1 cellular context compared by ENCODE assay signal in the genomic region with DNA sequence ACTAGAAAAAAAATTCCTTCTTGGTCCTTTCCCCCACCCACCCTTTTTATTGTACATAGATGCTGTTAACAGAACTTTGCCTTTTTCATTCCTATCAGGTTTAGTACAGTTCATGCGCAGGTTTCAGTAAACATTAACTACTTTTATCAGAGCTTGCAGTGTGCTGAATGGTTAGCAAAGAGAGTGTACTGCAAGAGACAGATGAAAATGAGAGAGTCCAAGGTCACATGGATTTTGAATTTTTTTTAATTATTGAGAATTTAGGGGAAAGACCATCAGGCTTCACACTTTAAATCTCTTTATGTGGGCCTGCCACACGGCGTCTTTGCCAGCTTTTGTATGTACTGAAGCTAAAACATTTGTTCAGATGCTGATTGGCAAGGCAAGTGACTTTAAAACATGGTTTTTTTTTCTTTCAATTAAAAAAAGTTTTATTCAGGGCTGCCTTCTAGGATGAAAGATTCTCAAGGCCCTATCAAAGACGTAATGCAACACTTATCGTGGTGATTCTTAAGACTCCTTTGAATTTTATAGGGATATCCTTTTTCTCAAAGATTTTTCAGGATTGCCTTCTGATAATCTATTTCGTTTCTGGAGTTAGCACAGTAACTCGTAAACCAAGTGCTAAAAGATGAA.
TF ChIP-seq lines count a peak whose summit lies in the region.

No MANE protein-coding gene starts in this region.

TF ChIP-seq in HepG2, 621 proteins besides CTCF, POLR2A, EP300 and RAD21 (continued from another document and continues in another):
- TF ChIP-seq ZNF615 (CRISPR knock-in tag; IDR thresholded peaks at IDR 0.05; ENCODE audit: borderline replicate concordance) (no peak), NR2F1 (CRISPR knock-in tag; IDR thresholded peaks at IDR 0.05) (no peak; a peak in 1 of 4 replicates), ZSCAN22 (CRISPR knock-in tag; IDR thresholded peaks at IDR 0.05) (no peak), ZEB1 (IDR thresholded peaks at IDR 0.05; ENCODE audit: insufficient replicate concordance, low read depth) (no peak), TCF12 (IDR thresholded peaks at IDR 0.05) (no peak), TCF12 (CRISPR knock-in tag; IDR thresholded peaks at IDR 0.05) (no peak), ZIK1 (CRISPR knock-in tag; IDR thresholded peaks at IDR 0.05; ENCODE audit: borderline replicate concordance, low read depth) (no peak), FIP1L1 (IDR thresholded peaks at IDR 0.05; ENCODE audit: borderline replicate concordance, insufficient read depth, low read depth, low read length) (no peak), ZNF329 (CRISPR knock-in tag; IDR thresholded peaks at IDR 0.05; ENCODE audit: low read depth) (no peak), NKX3-1 (CRISPR knock-in tag; IDR thresholded peaks at IDR 0.05) (no peak), PHF5A (CRISPR knock-in tag; IDR thresholded peaks at IDR 0.05; ENCODE audit: low read depth, unreplicated experiment) (no peak), ERF (CRISPR knock-in tag; IDR thresholded peaks at IDR 0.05) (no peak), PHF20 (CRISPR knock-in tag; IDR thresholded peaks at IDR 0.05) (no peak), ZFP36 (IDR thresholded peaks at IDR 0.05; ENCODE audit: borderline replicate concordance, low read depth, low read length, partially characterized antibody) (no peak), ZNF383 (CRISPR knock-in tag; IDR thresholded peaks at IDR 0.05; ENCODE audit: borderline replicate concordance) (no peak), ZNF292 (CRISPR knock-in tag; IDR thresholded peaks at IDR 0.05; ENCODE audit: borderline replicate concordance, low read depth) (no peak), ZNF256 (CRISPR knock-in tag; conservative IDR thresholded peaks at IDR 0.05) (no peak), ZNF879 (CRISPR knock-in tag; IDR thresholded peaks at IDR 0.05) (no peak), SRF (IDR thresholded peaks at IDR 0.05; ENCODE audit: low read depth, low read length) (no peak; the same call in 1 of the 2 replicates)
- TF ChIP-seq, protein P1, sequence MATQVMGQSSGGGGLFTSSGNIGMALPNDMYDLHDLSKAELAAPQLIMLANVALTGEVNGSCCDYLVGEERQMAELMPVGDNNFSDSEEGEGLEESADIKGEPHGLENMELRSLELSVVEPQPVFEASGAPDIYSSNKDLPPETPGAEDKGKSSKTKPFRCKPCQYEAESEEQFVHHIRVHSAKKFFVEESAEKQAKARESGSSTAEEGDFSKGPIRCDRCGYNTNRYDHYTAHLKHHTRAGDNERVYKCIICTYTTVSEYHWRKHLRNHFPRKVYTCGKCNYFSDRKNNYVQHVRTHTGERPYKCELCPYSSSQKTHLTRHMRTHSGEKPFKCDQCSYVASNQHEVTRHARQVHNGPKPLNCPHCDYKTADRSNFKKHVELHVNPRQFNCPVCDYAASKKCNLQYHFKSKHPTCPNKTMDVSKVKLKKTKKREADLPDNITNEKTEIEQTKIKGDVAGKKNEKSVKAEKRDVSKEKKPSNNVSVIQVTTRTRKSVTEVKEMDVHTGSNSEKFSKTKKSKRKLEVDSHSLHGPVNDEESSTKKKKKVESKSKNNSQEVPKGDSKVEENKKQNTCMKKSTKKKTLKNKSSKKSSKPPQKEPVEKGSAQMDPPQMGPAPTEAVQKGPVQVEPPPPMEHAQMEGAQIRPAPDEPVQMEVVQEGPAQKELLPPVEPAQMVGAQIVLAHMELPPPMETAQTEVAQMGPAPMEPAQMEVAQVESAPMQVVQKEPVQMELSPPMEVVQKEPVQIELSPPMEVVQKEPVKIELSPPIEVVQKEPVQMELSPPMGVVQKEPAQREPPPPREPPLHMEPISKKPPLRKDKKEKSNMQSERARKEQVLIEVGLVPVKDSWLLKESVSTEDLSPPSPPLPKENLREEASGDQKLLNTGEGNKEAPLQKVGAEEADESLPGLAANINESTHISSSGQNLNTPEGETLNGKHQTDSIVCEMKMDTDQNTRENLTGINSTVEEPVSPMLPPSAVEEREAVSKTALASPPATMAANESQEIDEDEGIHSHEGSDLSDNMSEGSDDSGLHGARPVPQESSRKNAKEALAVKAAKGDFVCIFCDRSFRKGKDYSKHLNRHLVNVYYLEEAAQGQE (IDR thresholded peaks at IDR 0.05; ENCODE audit: borderline replicate concordance in 1 of 2, low read depth in 1 of 2, low read length in 2 of 2): no peak
- TF ChIP-seq, protein P2, sequence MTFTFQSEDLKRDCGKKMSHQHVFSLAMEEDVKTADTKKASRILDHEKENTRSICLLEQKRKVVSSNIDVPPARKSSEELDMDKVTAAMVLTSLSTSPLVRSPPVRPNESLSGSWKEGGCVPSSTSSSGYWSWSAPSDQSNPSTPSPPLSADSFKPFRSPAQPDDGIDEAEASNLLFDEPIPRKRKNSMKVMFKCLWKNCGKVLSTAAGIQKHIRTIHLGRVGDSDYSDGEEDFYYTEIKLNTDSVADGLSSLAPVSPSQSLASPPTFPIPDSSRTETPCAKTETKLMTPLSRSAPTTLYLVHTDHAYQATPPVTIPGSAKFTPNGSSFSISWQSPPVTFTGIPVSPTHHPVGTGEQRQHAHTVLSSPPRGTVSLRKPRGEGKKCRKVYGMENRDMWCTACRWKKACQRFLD (CRISPR knock-in tag; IDR thresholded peaks at IDR 0.05; ENCODE audit: borderline replicate concordance): no peak
- TF ChIP-seq, protein P3, sequence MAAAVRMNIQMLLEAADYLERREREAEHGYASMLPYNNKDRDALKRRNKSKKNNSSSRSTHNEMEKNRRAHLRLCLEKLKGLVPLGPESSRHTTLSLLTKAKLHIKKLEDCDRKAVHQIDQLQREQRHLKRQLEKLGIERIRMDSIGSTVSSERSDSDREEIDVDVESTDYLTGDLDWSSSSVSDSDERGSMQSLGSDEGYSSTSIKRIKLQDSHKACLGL (CRISPR knock-in tag; IDR thresholded peaks at IDR 0.05): no peak
- TF ChIP-seq, protein P4, sequence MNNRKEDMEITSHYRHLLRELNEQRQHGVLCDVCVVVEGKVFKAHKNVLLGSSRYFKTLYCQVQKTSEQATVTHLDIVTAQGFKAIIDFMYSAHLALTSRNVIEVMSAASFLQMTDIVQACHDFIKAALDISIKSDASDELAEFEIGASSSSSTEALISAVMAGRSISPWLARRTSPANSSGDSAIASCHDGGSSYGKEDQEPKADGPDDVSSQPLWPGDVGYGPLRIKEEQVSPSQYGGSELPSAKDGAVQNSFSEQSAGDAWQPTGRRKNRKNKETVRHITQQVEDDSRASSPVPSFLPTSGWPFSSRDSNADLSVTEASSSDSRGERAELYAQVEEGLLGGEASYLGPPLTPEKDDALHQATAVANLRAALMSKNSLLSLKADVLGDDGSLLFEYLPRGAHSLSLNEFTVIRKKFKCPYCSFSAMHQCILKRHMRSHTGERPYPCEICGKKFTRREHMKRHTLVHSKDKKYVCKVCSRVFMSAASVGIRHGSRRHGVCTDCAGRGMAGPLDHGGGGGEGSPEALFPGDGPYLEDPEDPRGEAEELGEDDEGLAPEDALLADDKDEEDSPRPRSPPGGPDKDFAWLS (CRISPR knock-in tag; IDR thresholded peaks at IDR 0.05; ENCODE audit: borderline replicate concordance): no peak
- TF ChIP-seq, protein P5, sequence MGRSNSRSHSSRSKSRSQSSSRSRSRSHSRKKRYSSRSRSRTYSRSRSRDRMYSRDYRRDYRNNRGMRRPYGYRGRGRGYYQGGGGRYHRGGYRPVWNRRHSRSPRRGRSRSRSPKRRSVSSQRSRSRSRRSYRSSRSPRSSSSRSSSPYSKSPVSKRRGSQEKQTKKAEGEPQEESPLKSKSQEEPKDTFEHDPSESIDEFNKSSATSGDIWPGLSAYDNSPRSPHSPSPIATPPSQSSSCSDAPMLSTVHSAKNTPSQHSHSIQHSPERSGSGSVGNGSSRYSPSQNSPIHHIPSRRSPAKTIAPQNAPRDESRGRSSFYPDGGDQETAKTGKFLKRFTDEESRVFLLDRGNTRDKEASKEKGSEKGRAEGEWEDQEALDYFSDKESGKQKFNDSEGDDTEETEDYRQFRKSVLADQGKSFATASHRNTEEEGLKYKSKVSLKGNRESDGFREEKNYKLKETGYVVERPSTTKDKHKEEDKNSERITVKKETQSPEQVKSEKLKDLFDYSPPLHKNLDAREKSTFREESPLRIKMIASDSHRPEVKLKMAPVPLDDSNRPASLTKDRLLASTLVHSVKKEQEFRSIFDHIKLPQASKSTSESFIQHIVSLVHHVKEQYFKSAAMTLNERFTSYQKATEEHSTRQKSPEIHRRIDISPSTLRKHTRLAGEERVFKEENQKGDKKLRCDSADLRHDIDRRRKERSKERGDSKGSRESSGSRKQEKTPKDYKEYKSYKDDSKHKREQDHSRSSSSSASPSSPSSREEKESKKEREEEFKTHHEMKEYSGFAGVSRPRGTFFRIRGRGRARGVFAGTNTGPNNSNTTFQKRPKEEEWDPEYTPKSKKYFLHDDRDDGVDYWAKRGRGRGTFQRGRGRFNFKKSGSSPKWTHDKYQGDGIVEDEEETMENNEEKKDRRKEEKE (IDR thresholded peaks at IDR 0.05): no peak
- TF ChIP-seq, protein P6, sequence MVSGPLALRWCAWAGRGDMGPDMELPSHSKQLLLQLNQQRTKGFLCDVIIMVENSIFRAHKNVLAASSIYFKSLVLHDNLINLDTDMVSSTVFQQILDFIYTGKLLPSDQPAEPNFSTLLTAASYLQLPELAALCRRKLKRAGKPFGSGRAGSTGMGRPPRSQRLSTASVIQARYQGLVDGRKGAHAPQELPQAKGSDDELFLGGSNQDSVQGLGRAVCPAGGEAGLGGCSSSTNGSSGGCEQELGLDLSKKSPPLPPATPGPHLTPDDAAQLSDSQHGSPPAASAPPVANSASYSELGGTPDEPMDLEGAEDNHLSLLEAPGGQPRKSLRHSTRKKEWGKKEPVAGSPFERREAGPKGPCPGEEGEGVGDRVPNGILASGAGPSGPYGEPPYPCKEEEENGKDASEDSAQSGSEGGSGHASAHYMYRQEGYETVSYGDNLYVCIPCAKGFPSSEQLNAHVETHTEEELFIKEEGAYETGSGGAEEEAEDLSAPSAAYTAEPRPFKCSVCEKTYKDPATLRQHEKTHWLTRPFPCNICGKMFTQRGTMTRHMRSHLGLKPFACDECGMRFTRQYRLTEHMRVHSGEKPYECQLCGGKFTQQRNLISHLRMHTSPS (CRISPR knock-in tag; IDR thresholded peaks at IDR 0.05; ENCODE audit: low read depth): no peak
- TF ChIP-seq, protein P7, sequence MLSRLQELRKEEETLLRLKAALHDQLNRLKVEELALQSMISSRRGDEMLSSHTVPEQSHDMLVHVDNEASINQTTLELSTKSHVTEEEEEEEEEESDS (CRISPR knock-in tag; IDR thresholded peaks at IDR 0.05; ENCODE audit: borderline replicate concordance): no peak
- TF ChIP-seq, protein P8, sequence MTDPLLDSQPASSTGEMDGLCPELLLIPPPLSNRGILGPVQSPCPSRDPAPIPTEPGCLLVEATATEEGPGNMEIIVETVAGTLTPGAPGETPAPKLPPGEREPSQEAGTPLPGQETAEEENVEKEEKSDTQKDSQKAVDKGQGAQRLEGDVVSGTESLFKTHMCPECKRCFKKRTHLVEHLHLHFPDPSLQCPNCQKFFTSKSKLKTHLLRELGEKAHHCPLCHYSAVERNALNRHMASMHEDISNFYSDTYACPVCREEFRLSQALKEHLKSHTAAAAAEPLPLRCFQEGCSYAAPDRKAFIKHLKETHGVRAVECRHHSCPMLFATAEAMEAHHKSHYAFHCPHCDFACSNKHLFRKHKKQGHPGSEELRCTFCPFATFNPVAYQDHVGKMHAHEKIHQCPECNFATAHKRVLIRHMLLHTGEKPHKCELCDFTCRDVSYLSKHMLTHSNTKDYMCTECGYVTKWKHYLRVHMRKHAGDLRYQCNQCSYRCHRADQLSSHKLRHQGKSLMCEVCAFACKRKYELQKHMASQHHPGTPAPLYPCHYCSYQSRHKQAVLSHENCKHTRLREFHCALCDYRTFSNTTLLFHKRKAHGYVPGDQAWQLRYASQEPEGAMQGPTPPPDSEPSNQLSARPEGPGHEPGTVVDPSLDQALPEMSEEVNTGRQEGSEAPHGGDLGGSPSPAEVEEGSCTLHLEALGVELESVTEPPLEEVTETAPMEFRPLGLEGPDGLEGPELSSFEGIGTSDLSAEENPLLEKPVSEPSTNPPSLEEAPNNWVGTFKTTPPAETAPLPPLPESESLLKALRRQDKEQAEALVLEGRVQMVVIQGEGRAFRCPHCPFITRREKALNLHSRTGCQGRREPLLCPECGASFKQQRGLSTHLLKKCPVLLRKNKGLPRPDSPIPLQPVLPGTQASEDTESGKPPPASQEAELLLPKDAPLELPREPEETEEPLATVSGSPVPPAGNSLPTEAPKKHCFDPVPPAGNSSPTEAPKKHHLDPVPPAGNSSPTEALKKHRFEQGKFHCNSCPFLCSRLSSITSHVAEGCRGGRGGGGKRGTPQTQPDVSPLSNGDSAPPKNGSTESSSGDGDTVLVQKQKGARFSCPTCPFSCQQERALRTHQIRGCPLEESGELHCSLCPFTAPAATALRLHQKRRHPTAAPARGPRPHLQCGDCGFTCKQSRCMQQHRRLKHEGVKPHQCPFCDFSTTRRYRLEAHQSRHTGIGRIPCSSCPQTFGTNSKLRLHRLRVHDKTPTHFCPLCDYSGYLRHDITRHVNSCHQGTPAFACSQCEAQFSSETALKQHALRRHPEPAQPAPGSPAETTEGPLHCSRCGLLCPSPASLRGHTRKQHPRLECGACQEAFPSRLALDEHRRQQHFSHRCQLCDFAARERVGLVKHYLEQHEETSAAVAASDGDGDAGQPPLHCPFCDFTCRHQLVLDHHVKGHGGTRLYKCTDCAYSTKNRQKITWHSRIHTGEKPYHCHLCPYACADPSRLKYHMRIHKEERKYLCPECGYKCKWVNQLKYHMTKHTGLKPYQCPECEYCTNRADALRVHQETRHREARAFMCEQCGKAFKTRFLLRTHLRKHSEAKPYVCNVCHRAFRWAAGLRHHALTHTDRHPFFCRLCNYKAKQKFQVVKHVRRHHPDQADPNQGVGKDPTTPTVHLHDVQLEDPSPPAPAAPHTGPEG (CRISPR knock-in tag; IDR thresholded peaks at IDR 0.05): no peak
- TF ChIP-seq, protein P9, sequence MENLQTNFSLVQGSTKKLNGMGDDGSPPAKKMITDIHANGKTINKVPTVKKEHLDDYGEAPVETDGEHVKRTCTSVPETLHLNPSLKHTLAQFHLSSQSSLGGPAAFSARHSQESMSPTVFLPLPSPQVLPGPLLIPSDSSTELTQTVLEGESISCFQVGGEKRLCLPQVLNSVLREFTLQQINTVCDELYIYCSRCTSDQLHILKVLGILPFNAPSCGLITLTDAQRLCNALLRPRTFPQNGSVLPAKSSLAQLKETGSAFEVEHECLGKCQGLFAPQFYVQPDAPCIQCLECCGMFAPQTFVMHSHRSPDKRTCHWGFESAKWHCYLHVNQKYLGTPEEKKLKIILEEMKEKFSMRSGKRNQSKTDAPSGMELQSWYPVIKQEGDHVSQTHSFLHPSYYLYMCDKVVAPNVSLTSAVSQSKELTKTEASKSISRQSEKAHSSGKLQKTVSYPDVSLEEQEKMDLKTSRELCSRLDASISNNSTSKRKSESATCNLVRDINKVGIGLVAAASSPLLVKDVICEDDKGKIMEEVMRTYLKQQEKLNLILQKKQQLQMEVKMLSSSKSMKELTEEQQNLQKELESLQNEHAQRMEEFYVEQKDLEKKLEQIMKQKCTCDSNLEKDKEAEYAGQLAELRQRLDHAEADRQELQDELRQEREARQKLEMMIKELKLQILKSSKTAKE (CRISPR knock-in tag; IDR thresholded peaks at IDR 0.05; ENCODE audit: borderline replicate concordance): no peak
- TF ChIP-seq, protein P10, sequence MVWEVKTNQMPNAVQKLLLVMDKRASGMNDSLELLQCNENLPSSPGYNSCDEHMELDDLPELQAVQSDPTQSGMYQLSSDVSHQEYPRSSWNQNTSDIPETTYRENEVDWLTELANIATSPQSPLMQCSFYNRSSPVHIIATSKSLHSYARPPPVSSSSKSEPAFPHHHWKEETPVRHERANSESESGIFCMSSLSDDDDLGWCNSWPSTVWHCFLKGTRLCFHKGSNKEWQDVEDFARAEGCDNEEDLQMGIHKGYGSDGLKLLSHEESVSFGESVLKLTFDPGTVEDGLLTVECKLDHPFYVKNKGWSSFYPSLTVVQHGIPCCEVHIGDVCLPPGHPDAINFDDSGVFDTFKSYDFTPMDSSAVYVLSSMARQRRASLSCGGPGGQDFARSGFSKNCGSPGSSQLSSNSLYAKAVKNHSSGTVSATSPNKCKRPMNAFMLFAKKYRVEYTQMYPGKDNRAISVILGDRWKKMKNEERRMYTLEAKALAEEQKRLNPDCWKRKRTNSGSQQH (CRISPR knock-in tag; IDR thresholded peaks at IDR 0.05; ENCODE audit: low read depth): no peak
